In genomic region chr13:99129951-99130350, GRCh38 we compare ENCODE assay signal across 27 cellular contexts.
"Had no signal": no experiment of that assay in that cellular context is flagged by ENCODE, and none has a peak within 500 bp of the region (broad histone marks: within the 10 kb centered on the region; RNA-seq: fewer than 3 reads in every experiment).

No MANE protein-coding gene starts in this region.

- H3K9ac ChIP-seq: neural progenitor cell had no signal

- H3K27ac Mint-ChIP-seq: naive thymus-derived CD4-positive, alpha-beta T cell; natural killer cell; nephron; neural progenitor cell; stimulated activated effector memory CD8-positive, alpha-beta T cell treated with anti-CD3 and anti-CD28 coated beads, Interleukin-12 subunit alpha, Interleukin-12 subunit beta, amount 100 ng/mL, for 72 hours; stimulated activated naive B cell treated with anti-CD40 and anti-IgM and Interleukin-4, amounts not matched to agents 10 μg/mL and 1 μg/mL and 100 μg/mL, for 72 hours; stimulated activated naive CD8-positive, alpha-beta T cell treated with anti-CD3 and anti-CD28 coated beads, Interleukin-15, Interleukin-2, amounts not matched to agents 100 ng/mL and 50 ng/mL, for 24 hours; type B pancreatic cell had no signal

- H3K27me3 Mint-ChIP-seq: stimulated activated naive B cell treated with anti-CD40 and anti-IgM and Interleukin-4, amounts not matched to agents 10 μg/mL and 1 μg/mL and 100 μg/mL, for 72 hours; stimulated activated naive CD8-positive, alpha-beta T cell treated with anti-CD3 and anti-CD28 coated beads, Interleukin-15, Interleukin-2, amounts not matched to agents 100 ng/mL and 50 ng/mL, for 24 hours; type B pancreatic cell had no signal

- H3K4me3 ChIP-seq: neural progenitor cell, pancreas, prostate gland, right atrium auricular region, right lobe of liver, sigmoid colon, stomach, thoracic aorta, thyroid gland, tibial nerve, upper lobe of right lung, uterus had no signal

- H3K4me3 Mint-ChIP-seq: naive thymus-derived CD4-positive, alpha-beta T cell; natural killer cell; nephron; neural progenitor cell; stimulated activated effector memory CD8-positive, alpha-beta T cell treated with anti-CD3 and anti-CD28 coated beads, Interleukin-12 subunit alpha, Interleukin-12 subunit beta, amount 100 ng/mL, for 72 hours; stimulated activated naive B cell treated with anti-CD40 and anti-IgM and Interleukin-4, amounts not matched to agents 10 μg/mL and 1 μg/mL and 100 μg/mL, for 72 hours; stimulated activated naive CD8-positive, alpha-beta T cell treated with anti-CD3 and anti-CD28 coated beads, Interleukin-15, Interleukin-2, amounts not matched to agents 100 ng/mL and 50 ng/mL, for 24 hours; type B pancreatic cell had no signal

- H3K9me3 ChIP-seq: pancreas, prostate gland, right atrium auricular region, right lobe of liver, sigmoid colon, stomach, thoracic aorta, thyroid gland, upper lobe of right lung, uterus had no signal

- H3K36me3 ChIP-seq: neural progenitor cell, pancreas, prostate gland, right atrium auricular region, right lobe of liver, sigmoid colon, stomach, thoracic aorta, thyroid gland, tibial nerve, upper lobe of right lung, uterus had no signal

- ATAC-seq: naive thymus-derived CD4-positive, alpha-beta T cell; natural killer cell; pancreas; right lobe of liver; stimulated activated effector memory CD8-positive, alpha-beta T cell treated with anti-CD3 and anti-CD28 coated beads, Interleukin-12 subunit alpha, Interleukin-12 subunit beta, amount 100 ng/mL, for 72 hours; stimulated activated naive B cell treated with anti-CD40 and anti-IgM and Interleukin-4, amounts not matched to agents 10 μg/mL and 1 μg/mL and 100 μg/mL, for 72 hours; upper lobe of right lung had no signal

- H3K27me3 ChIP-seq: neural progenitor cell, pancreas, right atrium auricular region, right lobe of liver, sigmoid colon, thyroid gland, tibial nerve, upper lobe of right lung, uterus had no signal

- DNase-seq: naive thymus-derived CD4-positive, alpha-beta T cell; natural killer cell; occipital lobe; pancreas; retina; right lobe of liver; sigmoid colon; small intestine; stimulated activated CD4-positive, alpha-beta T cell treated with anti-CD3 and anti-CD28 coated beads, Interleukin-15, amount 100 ng/mL, for 24 hours; stimulated activated CD4-positive, alpha-beta T cell treated with anti-CD3 and anti-CD28 coated beads, Interleukin-2, amount 100 ng/mL, for 24 hours; stimulated activated CD4-positive, alpha-beta T cell treated with anti-CD3 and anti-CD28 coated beads, Interleukin-2, amount 100 ng/mL, for 48 hours; stimulated activated CD4-positive, alpha-beta T cell treated with anti-CD3 and anti-CD28 coated beads, Interleukin-4, amount 100 ng/mL, for 24 hours; stimulated activated naive B cell treated with anti-CD40 and anti-IgM and Interleukin-4, amounts not matched to agents 10 μg/mL and 1 μg/mL and 100 μg/mL, for 72 hours; stimulated activated naive CD4-positive, alpha-beta T cell treated with Interleukin-2 at 50 U/mL for 16 hours; stomach; thyroid gland; upper lobe of right lung; uterus had no signal

- H3K4me2 ChIP-seq: neural progenitor cell had no signal

- H2AFZ ChIP-seq: neural progenitor cell had no signal

- H3K36me3 Mint-ChIP-seq: naive thymus-derived CD4-positive, alpha-beta T cell; natural killer cell; neural progenitor cell; stimulated activated effector memory CD8-positive, alpha-beta T cell treated with anti-CD3 and anti-CD28 coated beads, Interleukin-12 subunit alpha, Interleukin-12 subunit beta, amount 100 ng/mL, for 72 hours; stimulated activated naive B cell treated with anti-CD40 and anti-IgM and Interleukin-4, amounts not matched to agents 10 μg/mL and 1 μg/mL and 100 μg/mL, for 72 hours; type B pancreatic cell had no signal

- H3K27ac ChIP-seq: neural progenitor cell, pancreas, prostate gland, right atrium auricular region, right lobe of liver, sigmoid colon, stomach, thoracic aorta, thyroid gland, tibial nerve, upper lobe of right lung, uterus had no signal

- H3K4me1 ChIP-seq: pancreas, prostate gland, right lobe of liver, sigmoid colon, stomach, tibial nerve, upper lobe of right lung, uterus had no signal

- H3K9me3 Mint-ChIP-seq: naive thymus-derived CD4-positive, alpha-beta T cell; natural killer cell; nephron; neural progenitor cell; stimulated activated effector memory CD8-positive, alpha-beta T cell treated with anti-CD3 and anti-CD28 coated beads, Interleukin-12 subunit alpha, Interleukin-12 subunit beta, amount 100 ng/mL, for 72 hours; stimulated activated naive B cell treated with anti-CD40 and anti-IgM and Interleukin-4, amounts not matched to agents 10 μg/mL and 1 μg/mL and 100 μg/mL, for 72 hours; stimulated activated naive CD8-positive, alpha-beta T cell treated with anti-CD3 and anti-CD28 coated beads, Interleukin-15, Interleukin-2, amounts not matched to agents 100 ng/mL and 50 ng/mL, for 24 hours; type B pancreatic cell had no signal
